8 cellular contexts compared by ENCODE assay signal in genomic region chr2:207254526-207255464, GRCh38.
DNase-seq lines count a peak whose midpoint lies in the region; ATAC-seq and TF ChIP-seq lines count a peak whose summit lies in the region.

No MANE protein-coding gene starts in this region.

- H3K79me2 ChIP-seq in fibroblast of lung (ENCODE audit: control insufficient read depth, insufficient read depth, low read length) = no peaks in the 10 kb centered on the region

- ATAC-seq in activated CD4-positive, alpha-beta T cell treated with anti-CD3 and anti-CD28 coated beads for 36 hours = no peak
- ATAC-seq in HG03097 (IDR thresholded peaks at IDR 0.05; ENCODE audit: low FRiP score, unreplicated experiment) (no peak), HG03520 (IDR thresholded peaks at IDR 0.05; ENCODE audit: unreplicated experiment) (no peak)

- peaks cover 30% of the 10 kb centered on the region for H3K4me1 Mint-ChIP-seq in activated CD4-positive, alpha-beta T cell treated with anti-CD3 and anti-CD28 coated beads for 36 hours
- peaks cover 28% of the 10 kb centered on the region for H3K4me1 Mint-ChIP-seq in activated T-cell treated with anti-CD3 and anti-CD28 coated beads, Interleukin-2, amount 50 U/mL, for 24 hours (ENCODE audit: low read depth)

- H3K4me3 ChIP-seq in SJSA1 = peak overlapping the region; percentile 1; the same call in 1 of the 2 replicates
- no peak overlapping the region for H3K4me3 ChIP-seq in fibroblast of lung (replicated peaks in 1 of 4; ENCODE audit: control extremely low read depth in 1 of 4, insufficient read depth in 1 of 4, low read depth in 3 of 4, low read length in 4 of 4)
- H3K4me3 ChIP-seq in stomach smooth muscle (ENCODE audit: low read length in 2 of 2) = peak overlapping the region; percentile 15 to 44

- no peaks in the 10 kb centered on the region for H4K20me1 ChIP-seq in fibroblast of lung (ENCODE audit: control insufficient read depth, extremely low read depth, insufficient read depth, low read length)

- H3K9ac ChIP-seq in fibroblast of lung (ENCODE audit: insufficient read depth, low read length) (no peak overlapping the region), stomach smooth muscle (ENCODE audit: low read length in 2 of 2) (peak overlapping the region in 1 of 2 donors; percentile 40)

- no peak overlapping the region for H2AFZ ChIP-seq in fibroblast of lung (ENCODE audit: low read length)

- no peaks in the 10 kb centered on the region for H3K27me3 ChIP-seq in SJSA1 (replicated peaks)
- no peaks in the 10 kb centered on the region for H3K27me3 ChIP-seq in fibroblast of lung (ENCODE audit: control insufficient read depth, insufficient read depth, low read length)
- no peaks in the 10 kb centered on the region for H3K27me3 ChIP-seq in stomach smooth muscle (ENCODE audit: control insufficient read depth in 1 of 2, insufficient read depth in 2 of 2, low read length in 2 of 2)

- no peak for DNase-seq in activated CD4-positive, alpha-beta T cell treated with anti-CD3 and anti-CD28 coated beads for 36 hours
- DNase-seq in activated CD4-positive, alpha-beta T cell treated with anti-CD3 and anti-CD28 coated beads for 1 hour = no peak
- DNase-seq in SJSA1 (ENCODE audit: low read depth in 1 of 2, low spot score in 2 of 2) (peak in 1 of 2 experiments; percentile 63), fibroblast of lung (ENCODE audit: low read depth in 2 of 2) (peak; percentile 81 to 86)
- no peak for DNase-seq in activated T-cell treated with anti-CD3 and anti-CD28 coated beads, Interleukin-2, amount 50 U/mL, for 24 hours

- peak overlapping the region; percentile 69 for H3K27ac Mint-ChIP-seq in activated CD4-positive, alpha-beta T cell treated with anti-CD3 and anti-CD28 coated beads for 36 hours
- H3K27ac Mint-ChIP-seq in activated T-cell treated with anti-CD3 and anti-CD28 coated beads, Interleukin-2, amount 50 U/mL, for 24 hours = no peak overlapping the region

- H3K27ac ChIP-seq in SJSA1 = peak overlapping the region; percentile 93
- peak overlapping the region; percentile 91 for H3K27ac ChIP-seq in fibroblast of lung (ENCODE audit: insufficient read depth, low read length)
- peak overlapping the region; percentile 85 for H3K27ac ChIP-seq in stomach smooth muscle (ENCODE audit: low read length)

- H3K27me3 Mint-ChIP-seq in activated CD4-positive, alpha-beta T cell treated with anti-CD3 and anti-CD28 coated beads for 36 hours = peaks cover 2% of the 10 kb centered on the region
- peaks cover 6% of the 10 kb centered on the region for H3K27me3 Mint-ChIP-seq in activated T-cell treated with anti-CD3 and anti-CD28 coated beads, Interleukin-2, amount 50 U/mL, for 24 hours

- peak overlapping the region; percentile 69 for H3K4me2 ChIP-seq in fibroblast of lung (ENCODE audit: extremely low read depth, insufficient read depth, low read length)

- H3K36me3 ChIP-seq in SJSA1 (no peaks in the 10 kb centered on the region), fibroblast of lung (ENCODE audit: control insufficient read depth, insufficient read depth, low read length) (no peaks in the 10 kb centered on the region), stomach smooth muscle (ENCODE audit: control insufficient read depth in 2 of 2, insufficient read depth in 2 of 2, low read length in 2 of 2) (no peaks in the 10 kb centered on the region)

- no peaks in the 10 kb centered on the region for H3K9me3 Mint-ChIP-seq in activated CD4-positive, alpha-beta T cell treated with anti-CD3 and anti-CD28 coated beads for 36 hours (ENCODE audit: low read depth)
- H3K9me3 Mint-ChIP-seq in activated T-cell treated with anti-CD3 and anti-CD28 coated beads, Interleukin-2, amount 50 U/mL, for 24 hours = no peaks in the 10 kb centered on the region

- H3K4me1 ChIP-seq in SJSA1 (replicated peaks) (peaks cover 88% of the 10 kb centered on the region), fibroblast of lung (ENCODE audit: control insufficient read depth, extremely low read depth, insufficient read depth, low read length) (peaks cover 61% of the 10 kb centered on the region), stomach smooth muscle (ENCODE audit: control insufficient read depth, insufficient read depth, low read length) (peaks cover 52% of the 10 kb centered on the region)

- intact Hi-C loops in activated CD4-positive, alpha-beta T cell treated with anti-CD3 and anti-CD28 coated beads for 36 hours (cut with DNase I, micrococcal nuclease) = no loop called here

- TF ChIP-seq CTCF in fibroblast of lung (conservative IDR thresholded peaks at IDR 0.05 in 1 of 2, IDR thresholded peaks at IDR 0.05 in 1 of 2; ENCODE audit: low read depth in 1 of 2, low read length in 2 of 2) = no peak

- POLR2A ChIA-PET in activated CD4-positive, alpha-beta T cell treated with anti-CD3 and anti-CD28 coated beads for 36 hours (lab: Charles Lee) = interaction anchor here (0.5 kb wide), 1 partner anchor 313 kb away, joined by 3 read pairs; no protein-coding TSS in a partner anchor

- H3K36me3 Mint-ChIP-seq in activated CD4-positive, alpha-beta T cell treated with anti-CD3 and anti-CD28 coated beads for 36 hours (ENCODE audit: low read depth) = no peaks in the 10 kb centered on the region
- no peaks in the 10 kb centered on the region for H3K36me3 Mint-ChIP-seq in activated T-cell treated with anti-CD3 and anti-CD28 coated beads, Interleukin-2, amount 50 U/mL, for 24 hours (ENCODE audit: low read depth)

- no peak overlapping the region for H3K4me3 Mint-ChIP-seq in activated CD4-positive, alpha-beta T cell treated with anti-CD3 and anti-CD28 coated beads for 36 hours
- no peak overlapping the region for H3K4me3 Mint-ChIP-seq in activated T-cell treated with anti-CD3 and anti-CD28 coated beads, Interleukin-2, amount 50 U/mL, for 24 hours

- CTCF ChIA-PET in activated CD4-positive, alpha-beta T cell treated with anti-CD3 and anti-CD28 coated beads for 36 hours (lab: Charles Lee) = no interaction called here

- H3K9me3 ChIP-seq in SJSA1 (replicated peaks) = no peaks in the 10 kb centered on the region
- H3K9me3 ChIP-seq in fibroblast of lung (ENCODE audit: control insufficient read depth, insufficient read depth, low read depth, low read length) = no peaks in the 10 kb centered on the region
- H3K9me3 ChIP-seq in stomach smooth muscle (ENCODE audit: control insufficient read depth in 2 of 2, low read length in 2 of 2) = no peaks in the 10 kb centered on the region

Comparison
In these comparisons a context has a peak if more than half of its experiments do, and no peak if none do; other contexts are left out.
1. DNase-seq: peak in fibroblast of lung (2 of 2); none in activated CD4-positive, alpha-beta T cell treated with anti-CD3 and anti-CD28 coated beads for 36 hours (single experiment), activated CD4-positive, alpha-beta T cell treated with anti-CD3 and anti-CD28 coated beads for 1 hour (single experiment) and activated T-cell treated with anti-CD3 and anti-CD28 coated beads, Interleukin-2, amount 50 U/mL, for 24 hours (single experiment).
2. H3K4me3 ChIP-seq: peak in SJSA1 (single experiment) and stomach smooth muscle (2 of 2); none in fibroblast of lung (0 of 4).
3. Peak in every context shown above with its lines, with median percentiles within 50 percentile points of each other: H3K27ac ChIP-seq.